8 cellular contexts compared by ENCODE assay signal in the genomic region with DNA sequence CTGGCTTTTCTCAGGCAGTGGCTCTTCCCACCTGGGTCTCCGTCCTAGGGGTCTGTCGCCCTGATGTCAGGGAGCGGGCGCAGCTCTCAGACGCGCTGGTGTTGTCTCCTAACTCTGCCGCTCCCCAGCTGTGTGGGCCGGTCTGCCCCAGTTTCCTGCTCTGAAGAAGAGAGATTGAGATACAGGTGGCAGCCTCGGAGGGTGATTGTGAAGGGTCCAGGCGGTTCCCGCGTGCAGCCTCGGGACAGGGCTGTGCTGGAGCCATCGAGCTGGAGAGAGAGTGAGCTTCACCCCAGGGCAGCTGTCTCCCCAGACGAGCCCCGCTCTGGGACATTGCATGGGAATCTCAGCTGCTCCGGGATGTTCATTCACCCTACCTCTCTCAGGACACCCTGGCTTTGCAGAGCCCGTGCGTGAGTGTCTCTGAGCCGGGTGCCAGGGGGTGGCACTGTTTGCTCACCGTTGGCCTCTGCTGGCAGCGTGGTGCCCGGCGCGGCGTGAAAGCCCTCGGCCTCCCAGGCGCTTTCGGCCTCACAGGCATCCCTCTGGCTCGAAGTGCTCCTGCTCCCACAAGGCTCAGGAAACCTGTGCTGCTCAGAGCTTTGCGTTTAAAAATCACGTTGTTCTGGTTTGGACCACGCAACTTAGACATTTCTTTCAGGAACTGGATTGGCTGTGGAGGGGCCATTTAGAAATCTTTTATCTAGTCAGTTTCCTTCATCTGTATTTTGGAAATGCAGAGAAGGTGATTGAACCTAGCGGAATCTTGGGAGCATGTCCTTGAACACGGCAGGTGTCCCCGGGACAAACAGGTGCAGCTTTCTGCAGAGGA. TPM values are rescaled to one million over a fixed set of nuclear protein-coding genes. Genes with fewer than 3 reads are reported as not detected.
DNase-seq lines count a peak whose midpoint lies in the region; ATAC-seq and TF ChIP-seq lines count a peak whose summit lies in the region.

No MANE protein-coding gene starts in this region.

- peaks cover 3 to 20% (median 10%) of the 10 kb centered on the region in 11 experiments; a peak in 13 of 22 replicates for H3K9me3 ChIP-seq in BLaER1 treated with 17β-estradiol and CSF1 and Interleukin-3, amounts not matched to agents 10 nM and 100 nM (replicated peaks in 1 of 11)
- H3K9me3 ChIP-seq in RWPE2 (ENCODE audit: severe bottlenecking) (no peaks in the 10 kb centered on the region), tibial artery (no peaks in the 10 kb centered on the region)

- no peaks in the 10 kb centered on the region for H3K27me3 ChIP-seq in BLaER1 treated with 17β-estradiol and CSF1 and Interleukin-3, amounts not matched to agents 10 nM and 100 nM
- H3K27me3 ChIP-seq in RWPE2 (ENCODE audit: insufficient read depth, poor library complexity, severe bottlenecking) (no peaks in the 10 kb centered on the region), tibial artery (peaks cover 0 to 74% of the 10 kb centered on the region in 2 donors)

- no peak overlapping the region for H3K4me3 ChIP-seq in BLaER1 treated with 17β-estradiol and CSF1 and Interleukin-3, amounts not matched to agents 10 nM and 100 nM
- H3K4me3 ChIP-seq in RWPE2 (ENCODE audit: severe bottlenecking): no peak overlapping the region
- H3K4me3 ChIP-seq in tibial artery: no peak overlapping the region

- TF ChIP-seq CTCF in RWPE2 (IDR thresholded peaks at IDR 0.05; ENCODE audit: poor library complexity, severe bottlenecking) (peak; percentile 69), tibial artery (IDR thresholded peaks at IDR 0.05) (peak; percentile 39 to 40)

- H4K20me1 ChIP-seq in BLaER1 treated with 17β-estradiol and CSF1 and Interleukin-3, amounts not matched to agents 10 nM and 100 nM: no peaks in the 10 kb centered on the region

- intact Hi-C loops in tibial artery (cut with DNase I; ENCODE audit: low total_unique reads): loop anchor here (10.0 kb wide), 1 partner anchor 241 kb away; no protein-coding TSS in a partner anchor

- peaks cover 19 to 47% (median 42%) of the 10 kb centered on the region in 10 experiments for H3K4me1 ChIP-seq in BLaER1 treated with 17β-estradiol and CSF1 and Interleukin-3, amounts not matched to agents 10 nM and 100 nM
- H3K4me1 ChIP-seq in RWPE2 (ENCODE audit: insufficient read depth, poor library complexity, severe bottlenecking): peaks cover 3% of the 10 kb centered on the region
- no peaks in the 10 kb centered on the region for H3K4me1 ChIP-seq in tibial artery

- in situ Hi-C loops in T47D (cut with HindIII; ENCODE audit: low pct_unique_long_range_greater_than_20kb, low sequenced_read_pairs): no loop called here

- DNase-seq in H4 (ENCODE audit: low spot score) (peak; percentile 84), RWPE2 (ENCODE audit: low spot score) (no peak), T47D (ENCODE audit: low read depth in 1 of 2, low spot score in 1 of 2) (peak; percentile 86 to 88), left lobe of liver (ENCODE audit: low spot score) (peak; percentile 62), tibial artery (no peak), GM19238 (ENCODE audit: insufficient read length, low spot score) (no peak), NCI-H187 (lab: John Stamatoyannopoulos, UW) (no peak)

- H3K27ac ChIP-seq in BLaER1 treated with 17β-estradiol and CSF1 and Interleukin-3, amounts not matched to agents 10 nM and 100 nM: peak overlapping the region in 9 of 11 experiments; percentile 34 to 87 (median 84); a peak in 17 of 22 replicates
- no peak overlapping the region for H3K27ac ChIP-seq in RWPE2 (ENCODE audit: poor library complexity, severe bottlenecking)
- no peak overlapping the region for H3K27ac ChIP-seq in tibial artery

- no peaks in the 10 kb centered on the region for H3K36me3 ChIP-seq in BLaER1 treated with 17β-estradiol and CSF1 and Interleukin-3, amounts not matched to agents 10 nM and 100 nM
- no peaks in the 10 kb centered on the region for H3K36me3 ChIP-seq in RWPE2 (ENCODE audit: low read depth)
- H3K36me3 ChIP-seq in tibial artery: no peaks in the 10 kb centered on the region

- peak overlapping the region in 8 of 11 experiments; percentile 22 to 70 (median 54); a peak in 10 of 22 replicates for H3K9ac ChIP-seq in BLaER1 treated with 17β-estradiol and CSF1 and Interleukin-3, amounts not matched to agents 10 nM and 100 nM

- ATAC-seq in RWPE2 (ENCODE audit: low read depth) (peak; percentile 76), left lobe of liver (peak; percentile 99)

- peak overlapping the region in 10 of 11 experiments; percentile 6 to 92 (median 84); a peak in 18 of 22 replicates for H3K4me2 ChIP-seq in BLaER1 treated with 17β-estradiol and CSF1 and Interleukin-3, amounts not matched to agents 10 nM and 100 nM

RNA-seq across cellular contexts. Expression of a gene that starts 33.8 kb away (rescaled TPM):
- 41.1 and 52.5 TPM in 2 replicates for total RNA-seq in H4 (2014; rRNA removed; shearing (Covaris generic))
- 39.8 TPM for total RNA-seq in left lobe of liver

RNA-seq across cellular contexts. Expression of a gene that starts 38.9 kb away (rescaled TPM):
- not detected in 2 replicates for total RNA-seq in H4 (2014; rRNA removed; shearing (Covaris generic))
- total RNA-seq in left lobe of liver: not detected

Comparison
In these comparisons a context has a peak if more than half of its experiments do, and no peak if none do; other contexts are left out.
1. H3K27ac ChIP-seq: peak in BLaER1 treated with 17β-estradiol and CSF1 and Interleukin-3, amounts not matched to agents 10 nM and 100 nM (9 of 11); none in RWPE2 (single experiment) and tibial artery (0 of 2).
2. DNase-seq: peak in H4 (single experiment), T47D (2 of 2) and left lobe of liver (single experiment); none in RWPE2 (single experiment), tibial artery (0 of 2), GM19238 (single experiment) and NCI-H187 (0 of 2).